ENCODE assay signal across 2 cellular contexts in genomic region chr2:9721346-9721745, GRCh38.
TF ChIP-seq lines count a peak whose summit lies in the region.

No MANE protein-coding gene starts in this region.

TF ChIP-seq in IMR-90, 13 proteins besides CTCF, POLR2A, EP300 and RAD21 (continued from another document):
- no peak for TF ChIP-seq SMC3 (IDR thresholded peaks at IDR 0.05; ENCODE audit: low read depth, low read length)

TF ChIP-seq in neural cell, 6 proteins besides CTCF, POLR2A, EP300 and RAD21:
- TF ChIP-seq REST (IDR thresholded peaks at IDR 0.05; ENCODE audit: borderline replicate concordance), result no peak
- no peak for TF ChIP-seq MXI1 (conservative IDR thresholded peaks at IDR 0.05; ENCODE audit: poor library complexity, severe bottlenecking)
- TF ChIP-seq EZH2 (IDR thresholded peaks at IDR 0.05; ENCODE audit: borderline replicate concordance, insufficient read depth, low read length, poor library complexity, severe bottlenecking), result no peak
- no peak for TF ChIP-seq SMC3 (conservative IDR thresholded peaks at IDR 0.05; ENCODE audit: poor library complexity)
- TF ChIP-seq POLR2AphosphoS5 (IDR thresholded peaks at IDR 0.05), result no peak
- no peak for TF ChIP-seq TAF1 (IDR thresholded peaks at IDR 0.05; ENCODE audit: low read depth)
